ENCODE assay signal across 13 cellular contexts in the genomic region with DNA sequence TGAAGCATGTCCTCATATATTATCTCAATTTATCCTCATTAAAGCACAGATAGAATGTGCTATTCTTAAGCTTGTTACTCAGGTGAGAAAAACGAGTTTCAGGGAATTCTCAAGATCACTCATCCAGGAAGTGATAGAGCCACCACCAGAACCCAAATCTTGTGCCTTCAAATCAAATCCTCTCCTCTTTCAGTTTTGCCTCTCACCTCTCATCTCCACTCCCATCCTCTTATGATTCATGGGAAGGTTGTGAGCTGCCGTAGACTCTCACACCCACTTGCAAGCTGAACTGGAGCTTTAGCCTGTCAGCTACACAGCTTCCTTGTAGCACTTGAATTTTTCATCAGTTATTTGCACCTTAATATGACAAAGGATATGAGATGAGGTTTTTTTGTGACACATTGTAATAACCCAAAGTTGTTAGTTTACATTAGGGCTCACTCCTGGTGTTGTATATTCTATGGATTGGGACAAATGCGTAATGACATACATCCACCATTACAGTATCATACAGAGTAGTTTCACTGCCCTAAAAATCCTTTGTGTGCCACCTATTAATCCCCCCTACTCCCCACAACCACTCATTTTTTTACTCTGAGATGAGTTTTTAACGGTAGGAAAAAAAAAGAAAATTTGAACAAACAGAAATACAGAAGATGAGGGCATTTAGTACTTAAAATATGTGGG. TPM values are rescaled to one million over a fixed set of nuclear protein-coding genes. Genes with fewer than 3 reads are reported as not detected.
DNase-seq lines count a peak whose midpoint lies in the region; ATAC-seq and TF ChIP-seq lines count a peak whose summit lies in the region.
"Had no signal": no experiment of that assay in that cellular context is flagged by ENCODE, and none has a peak within 500 bp of the region (broad histone marks: within the 10 kb centered on the region; RNA-seq: fewer than 3 reads in every experiment).

No MANE protein-coding gene starts in this region.

- no peaks in the 10 kb centered on the region for H3K9me3 ChIP-seq in lower lobe of right lung
- H3K9me3 ChIP-seq: stomach had no signal

- H3K36me3 Mint-ChIP-seq in activated CD8-positive, alpha-beta memory T cell treated with anti-CD3 and anti-CD28 coated beads, Interleukin-2, amount 10 ng/mL, durations not matched to agents 7 days and 5 days, result peaks cover 37% of the 10 kb centered on the region
- H3K36me3 Mint-ChIP-seq in activated naive CD8-positive, alpha-beta T cell treated with anti-CD3 and anti-CD28 coated beads, Interleukin-2, amount 50 U/mL, for 24 hours (ENCODE audit: low read depth), result peaks cover 8% of the 10 kb centered on the region
- H3K36me3 Mint-ChIP-seq in stimulated activated naive B cell treated with anti-CD40 and anti-IgM and Interleukin-4, amounts not matched to agents 10 μg/mL and 1 μg/mL and 100 μg/mL, for 72 hours, result peaks cover 2 to 3% of the 10 kb centered on the region in 2 donors

- H3K4me1 ChIP-seq in lower lobe of right lung, result no peaks in the 10 kb centered on the region
- H3K4me1 ChIP-seq: stomach had no signal

- peak overlapping the region; percentile 78 for H3K4me3 Mint-ChIP-seq in activated CD8-positive, alpha-beta memory T cell treated with anti-CD3 and anti-CD28 coated beads, Interleukin-2, amount 10 ng/mL, durations not matched to agents 7 days and 5 days
- H3K4me3 Mint-ChIP-seq in activated naive CD8-positive, alpha-beta T cell treated with anti-CD3 and anti-CD28 coated beads, Interleukin-2, amount 50 U/mL, for 24 hours, result peak overlapping the region; percentile 64
- peak overlapping the region; percentile 35 to 37 for H3K4me3 Mint-ChIP-seq in stimulated activated naive B cell treated with anti-CD40 and anti-IgM and Interleukin-4, amounts not matched to agents 10 μg/mL and 1 μg/mL and 100 μg/mL, for 72 hours

- peak; percentile 80 for DNase-seq in activated CD8-positive, alpha-beta memory T cell treated with anti-CD3 and anti-CD28 coated beads, Interleukin-2, amount 10 ng/mL, durations not matched to agents 7 days and 5 days
- no peak for DNase-seq in activated CD8-positive, alpha-beta memory T cell treated with anti-CD3 and anti-CD28 coated beads, Interleukin-2, amount 50 U/mL, for 4 hours
- DNase-seq in MV-4-11 (lab: John Stamatoyannopoulos, UW), result peak; percentile 23
- peak; percentile 32 for DNase-seq in activated naive CD8-positive, alpha-beta T cell treated with anti-CD3 and anti-CD28 coated beads, Interleukin-2, amount 50 U/mL, for 24 hours
- DNase-seq in stimulated activated naive B cell treated with anti-CD40 and anti-IgM and Interleukin-4, amounts not matched to agents 10 μg/mL and 1 μg/mL and 100 μg/mL, for 72 hours, result no peak
- no peak for DNase-seq in GM19238 (ENCODE audit: insufficient read length, low spot score)
- DNase-seq in hypothalamus (lab: John Stamatoyannopoulos, UW), result no peak
- DNase-seq in lower lobe of right lung, result no peak
- DNase-seq: NCI-H2029 treated with DMSO at 0.1 percent for 48 hours, stomach had no signal

- peaks cover 82% of the 10 kb centered on the region for H3K4me1 Mint-ChIP-seq in activated CD8-positive, alpha-beta memory T cell treated with anti-CD3 and anti-CD28 coated beads, Interleukin-2, amount 10 ng/mL, durations not matched to agents 7 days and 5 days
- H3K4me1 Mint-ChIP-seq in activated naive CD8-positive, alpha-beta T cell treated with anti-CD3 and anti-CD28 coated beads, Interleukin-2, amount 50 U/mL, for 24 hours, result peaks cover 85% of the 10 kb centered on the region
- H3K4me1 Mint-ChIP-seq in stimulated activated naive B cell treated with anti-CD40 and anti-IgM and Interleukin-4, amounts not matched to agents 10 μg/mL and 1 μg/mL and 100 μg/mL, for 72 hours, result peaks cover 7 to 28% of the 10 kb centered on the region in 2 donors

- no peaks in the 10 kb centered on the region for H3K27me3 Mint-ChIP-seq in activated CD8-positive, alpha-beta memory T cell treated with anti-CD3 and anti-CD28 coated beads, Interleukin-2, amount 10 ng/mL, durations not matched to agents 7 days and 5 days
- no peaks in the 10 kb centered on the region for H3K27me3 Mint-ChIP-seq in activated naive CD8-positive, alpha-beta T cell treated with anti-CD3 and anti-CD28 coated beads, Interleukin-2, amount 50 U/mL, for 24 hours
- peaks cover 8 to 10% of the 10 kb centered on the region in 2 donors for H3K27me3 Mint-ChIP-seq in stimulated activated naive B cell treated with anti-CD40 and anti-IgM and Interleukin-4, amounts not matched to agents 10 μg/mL and 1 μg/mL and 100 μg/mL, for 72 hours

- no peaks in the 10 kb centered on the region for H3K27me3 ChIP-seq in lower lobe of right lung (ENCODE audit: low read depth)
- H3K27me3 ChIP-seq: stomach had no signal

- H3K27ac Mint-ChIP-seq in activated CD8-positive, alpha-beta memory T cell treated with anti-CD3 and anti-CD28 coated beads, Interleukin-2, amount 10 ng/mL, durations not matched to agents 7 days and 5 days, result peak overlapping the region; percentile 98
- H3K27ac Mint-ChIP-seq in activated naive CD8-positive, alpha-beta T cell treated with anti-CD3 and anti-CD28 coated beads, Interleukin-2, amount 50 U/mL, for 24 hours, result peak overlapping the region; percentile 98
- peak overlapping the region; percentile 88 for H3K27ac Mint-ChIP-seq in stimulated activated naive B cell treated with anti-CD40 and anti-IgM and Interleukin-4, amounts not matched to agents 10 μg/mL and 1 μg/mL and 100 μg/mL, for 72 hours

- no peak overlapping the region for H3K4me3 ChIP-seq in lower lobe of right lung
- H3K4me3 ChIP-seq: stomach had no signal

- CTCF ChIA-PET in activated CD8-positive, alpha-beta memory T cell treated with anti-CD3 and anti-CD28 coated beads, Interleukin-2, amount 10 ng/mL, durations not matched to agents 7 days and 5 days (lab: Charles Lee), result interaction anchor here (1.0 to 4.0 kb wide), 8 partner anchors 11 to 45 kb away, joined by 3 to 16 read pairs (median 9); partner anchors contain the start of gene CPOX

- H3K9me3 Mint-ChIP-seq in activated CD8-positive, alpha-beta memory T cell treated with anti-CD3 and anti-CD28 coated beads, Interleukin-2, amount 10 ng/mL, durations not matched to agents 7 days and 5 days (ENCODE audit: low read depth), result no peaks in the 10 kb centered on the region
- no peaks in the 10 kb centered on the region for H3K9me3 Mint-ChIP-seq in activated naive CD8-positive, alpha-beta T cell treated with anti-CD3 and anti-CD28 coated beads, Interleukin-2, amount 50 U/mL, for 24 hours
- H3K9me3 Mint-ChIP-seq in stimulated activated naive B cell treated with anti-CD40 and anti-IgM and Interleukin-4, amounts not matched to agents 10 μg/mL and 1 μg/mL and 100 μg/mL, for 72 hours, result peaks cover 0 to 1% of the 10 kb centered on the region in 2 donors

- intact Hi-C loops in lower lobe of right lung (cut with DNase I), result no loop called here

- H3K36me3 ChIP-seq in lower lobe of right lung, result no peaks in the 10 kb centered on the region
- H3K36me3 ChIP-seq: stomach had no signal

- H3K27ac ChIP-seq in lower lobe of right lung, result no peak overlapping the region

- peak; percentile 57 for ATAC-seq in activated CD8-positive, alpha-beta memory T cell treated with anti-CD3 and anti-CD28 coated beads, Interleukin-2, amount 10 ng/mL, durations not matched to agents 7 days and 5 days
- peak; percentile 73 for ATAC-seq in activated naive CD8-positive, alpha-beta T cell treated with anti-CD3 and anti-CD28 coated beads, Interleukin-2, amount 50 U/mL, for 24 hours
- ATAC-seq in stimulated activated naive B cell treated with anti-CD40 and anti-IgM and Interleukin-4, amounts not matched to agents 10 μg/mL and 1 μg/mL and 100 μg/mL, for 72 hours (replicated peaks), result peak in 1 of 2 donors; percentile 19
- no peak for ATAC-seq in lower lobe of right lung

- TF ChIP-seq CTCF in lower lobe of right lung (IDR thresholded peaks at IDR 0.05), result no peak

RNA-seq across cellular contexts. Expression of gene GPR15, which starts 25.7 kb away (rescaled TPM):
- 100 to 1,000 TPM; 107 to 182 TPM for total RNA-seq in activated CD8-positive, alpha-beta memory T cell treated with anti-CD3 and anti-CD28 coated beads, Interleukin-2, amount 10 ng/mL, durations not matched to agents 7 days and 5 days
- total RNA-seq in lower lobe of right lung, result 1.4 TPM
- total RNA-seq: A673, stomach had no signal

RNA-seq across cellular contexts. Expression of gene CLDND1, which starts 34.8 kb away (rescaled TPM):
- 100 to 1,000 TPM; 514 to 528 TPM for total RNA-seq in activated CD8-positive, alpha-beta memory T cell treated with anti-CD3 and anti-CD28 coated beads, Interleukin-2, amount 10 ng/mL, durations not matched to agents 7 days and 5 days
- 91.2 TPM for total RNA-seq in lower lobe of right lung

RNA-seq across cellular contexts. Expression of gene CPOX, which starts 35.9 kb away (rescaled TPM):
- 10 to 100 TPM; 71.6 to 88.5 TPM for total RNA-seq in activated CD8-positive, alpha-beta memory T cell treated with anti-CD3 and anti-CD28 coated beads, Interleukin-2, amount 10 ng/mL, durations not matched to agents 7 days and 5 days
- 18.0 TPM for total RNA-seq in lower lobe of right lung

RNA-seq across cellular contexts. Expression of gene OR5K2, which starts 60.0 kb away (rescaled TPM):
- total RNA-seq in activated CD8-positive, alpha-beta memory T cell treated with anti-CD3 and anti-CD28 coated beads, Interleukin-2, amount 10 ng/mL, durations not matched to agents 7 days and 5 days, result not detected
- total RNA-seq in lower lobe of right lung, result not detected
- total RNA-seq: A673; omental fat pad; stomach; T-helper 2 cell treated with Interferon-gamma antibody and Interleukin-4, amounts not matched to agents 100 ng/mL and 5 ng/mL, for 36 hours had no signal

Comparison
In these comparisons a context has a peak if more than half of its experiments do, and no peak if none do; other contexts are left out.
1. DNase-seq: peak in activated CD8-positive, alpha-beta memory T cell treated with anti-CD3 and anti-CD28 coated beads, Interleukin-2, amount 10 ng/mL, durations not matched to agents 7 days and 5 days (single experiment), MV-4-11 (single experiment) and activated naive CD8-positive, alpha-beta T cell treated with anti-CD3 and anti-CD28 coated beads, Interleukin-2, amount 50 U/mL, for 24 hours (single experiment); none in activated CD8-positive, alpha-beta memory T cell treated with anti-CD3 and anti-CD28 coated beads, Interleukin-2, amount 50 U/mL, for 4 hours (single experiment), stimulated activated naive B cell treated with anti-CD40 and anti-IgM and Interleukin-4, amounts not matched to agents 10 μg/mL and 1 μg/mL and 100 μg/mL, for 72 hours (single experiment), GM19238 (single experiment), hypothalamus (0 of 51) and lower lobe of right lung (single experiment).
2. ATAC-seq: peak in activated CD8-positive, alpha-beta memory T cell treated with anti-CD3 and anti-CD28 coated beads, Interleukin-2, amount 10 ng/mL, durations not matched to agents 7 days and 5 days (single experiment) and activated naive CD8-positive, alpha-beta T cell treated with anti-CD3 and anti-CD28 coated beads, Interleukin-2, amount 50 U/mL, for 24 hours (single experiment); none in lower lobe of right lung (0 of 2).
3. RNA of gene GPR15, which starts 25.7 kb away (total RNA-seq): 107 to 182 TPM in activated CD8-positive, alpha-beta memory T cell treated with anti-CD3 and anti-CD28 coated beads, Interleukin-2, amount 10 ng/mL, durations not matched to agents 7 days and 5 days; 1.4 TPM in lower lobe of right lung (single experiment); every median in the first group is over 10 times any median in the second.
4. Peak in every context shown above with its lines, with median percentiles within 50 percentile points of each other: H3K27ac Mint-ChIP-seq and H3K4me3 Mint-ChIP-seq.